7 cellular contexts compared by ENCODE assay signal in genomic region chr1:228058981-228059535, GRCh38. TPM values are rescaled to one million over a fixed set of nuclear protein-coding genes. Genes with fewer than 3 reads are reported as not detected.
A peak's percentile ranks its signal among the peaks of the same experiment; 100 is the strongest.
DNase-seq lines count a peak whose midpoint lies in the region; ATAC-seq and TF ChIP-seq lines count a peak whose summit lies in the region.

No MANE protein-coding gene starts in this region.

- ATAC-seq in GM21717 (IDR thresholded peaks at IDR 0.05; ENCODE audit: unreplicated experiment) (no peak), GM21528 (IDR thresholded peaks at IDR 0.05; ENCODE audit: low FRiP score, unreplicated experiment) (no peak)

- H3K36me3 ChIP-seq in HEK293 (ENCODE audit: control insufficient read depth in 2 of 2, insufficient read depth in 1 of 2, low read length in 2 of 2): no peaks in the 10 kb centered on the region

- H3K27ac ChIP-seq in HEK293 (ENCODE audit: extremely low read depth, low read depth, low read length): no peak overlapping the region

- POLR2A ChIA-PET in HEK293 (lab: Yijun Ruan, JAX): interaction anchor here (0.7 to 2.8 kb wide), 7 partner anchors 18 to 111 kb away, joined by 3 to 12 read pairs (median 3); partner anchors contain the start of genes ARF1 and WNT9A

- intact Hi-C loops in cardiac septum (cut with DNase I): no loop called here

- no peaks in the 10 kb centered on the region for H3K9me3 ChIP-seq in HEK293 (ENCODE audit: control insufficient read depth, insufficient read depth, low read depth, low read length)

- DNase-seq in activated CD4-positive, alpha-beta T cell treated with anti-CD3 and anti-CD28 coated beads, Interleukin-2, amount 50 U/mL, for 1 hour: peak; percentile 57
- DNase-seq in cardiac septum (ENCODE audit: low spot score) (peak; percentile 71), LoVo (ENCODE audit: low spot score) (no peak)
- DNase-seq in stimulated activated CD4-positive, alpha-beta T cell treated with anti-CD3 and anti-CD28 coated beads, Interleukin-4, amount 100 ng/mL, for 24 hours: peak; percentile 17

- no peak for TF ChIP-seq CTCF in HEK293 (tag by site-specific recombination; IDR thresholded peaks at IDR 0.05)

- CTCF ChIA-PET in HEK293 (lab: Yijun Ruan, JAX): interaction anchor here (1.2 kb wide), 1 partner anchor 60 kb away, joined by 5 read pairs; no protein-coding TSS in a partner anchor

- peak overlapping the region; percentile 26 for H3K4me3 ChIP-seq in HEK293 (ENCODE audit: low read depth, low read length)

- H3K4me1 ChIP-seq in HEK293 (ENCODE audit: control insufficient read depth, insufficient read depth, low read length): peaks cover 4% of the 10 kb centered on the region

TF ChIP-seq in HEK293, 187 proteins besides CTCF, POLR2A, EP300 and RAD21:
- no peak for TF ChIP-seq ZNF48 (tag by site-specific recombination; IDR thresholded peaks at IDR 0.05)
- TF ChIP-seq INSM2 (tag by site-specific recombination; IDR thresholded peaks at IDR 0.05): no peak
- TF ChIP-seq ZNF488 (tag by site-specific recombination; IDR thresholded peaks at IDR 0.05): no peak
- 0 out of 2 replicates have a peak, but pooled peaks have one; percentile 11 for TF ChIP-seq ZNF449 (tag by site-specific recombination; IDR thresholded peaks at IDR 0.05)
- TF ChIP-seq ZBTB20 (tag by site-specific recombination; IDR thresholded peaks at IDR 0.05): no peak
- TF ChIP-seq PBX3 (CRISPR knock-in tag; IDR thresholded peaks at IDR 0.05): peak; percentile 42; the same call in 1 of the 2 replicates
- no peak for TF ChIP-seq ZNF324 (tag by site-specific recombination; IDR thresholded peaks at IDR 0.05)
- no peak for TF ChIP-seq ZNF121 (tag by site-specific recombination; IDR thresholded peaks at IDR 0.05)
- peak; percentile 36 for TF ChIP-seq ZBTB26 (tag by site-specific recombination; optimal IDR thresholded peaks at IDR 0.05)
- TF ChIP-seq ATF2 (tag by site-specific recombination; IDR thresholded peaks at IDR 0.05; ENCODE audit: low read depth): no peak
- no peak for TF ChIP-seq PRDM10 (tag by site-specific recombination; IDR thresholded peaks at IDR 0.05)
- no peak for TF ChIP-seq ZNF155 (tag by site-specific recombination; IDR thresholded peaks at IDR 0.05)
- TF ChIP-seq ZNF701 (tag by site-specific recombination; IDR thresholded peaks at IDR 0.05): no peak
- TF ChIP-seq ZBTB8A (tag by site-specific recombination; IDR thresholded peaks at IDR 0.05): no peak
- no peak for TF ChIP-seq ZNF214 (tag by site-specific recombination; IDR thresholded peaks at IDR 0.05; ENCODE audit: borderline replicate concordance)

RNA-seq across cellular contexts. Expression of gene ARF1, which starts 23.4 kb away (rescaled TPM):
- total RNA-seq in cardiac septum: 332 TPM

RNA-seq across cellular contexts. Expression of gene C1orf35, which starts 44.1 kb away (rescaled TPM):
- 8.9 TPM for total RNA-seq in cardiac septum

RNA-seq across cellular contexts. Expression of gene MRPL55, which starts 50.0 kb away (rescaled TPM):
- total RNA-seq in cardiac septum: 39.7 TPM

RNA-seq across cellular contexts. Expression of gene WNT3A, which starts 52.3 kb away (rescaled TPM):
- total RNA-seq in cardiac septum: not detected
